8 cellular contexts compared by ENCODE assay signal in the genomic region with DNA sequence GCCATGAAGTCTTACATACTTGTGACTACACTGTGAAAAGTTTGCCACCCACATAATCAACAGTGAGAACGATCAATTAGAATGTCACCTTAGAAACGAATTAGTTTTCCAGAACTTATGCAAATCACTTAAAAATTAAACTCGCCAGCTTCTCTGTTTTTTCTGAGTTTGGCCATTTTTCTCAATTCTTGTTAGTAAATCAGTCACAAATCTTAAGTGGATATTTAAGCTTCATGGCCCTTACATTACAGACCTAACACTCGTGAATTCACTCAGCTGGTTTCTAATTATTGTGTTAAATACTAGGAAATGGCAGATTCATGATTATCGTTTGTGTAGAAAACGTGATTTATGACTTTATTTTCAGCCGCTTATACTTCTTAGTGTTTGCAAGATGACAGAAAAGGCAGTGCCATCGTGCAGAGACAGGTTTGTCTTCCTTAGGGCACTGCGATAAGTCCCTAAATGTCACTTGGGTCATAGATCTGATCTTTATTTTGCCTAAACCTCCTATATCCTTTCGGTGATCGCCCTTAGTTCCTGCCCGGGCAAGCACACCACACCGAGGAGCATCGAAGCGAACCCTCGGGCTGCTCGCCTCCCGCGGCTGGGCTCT. TPM values are rescaled to one million over a fixed set of nuclear protein-coding genes. Genes with fewer than 3 reads are reported as not detected.
DNase-seq lines count a peak whose midpoint lies in the region; ATAC-seq and TF ChIP-seq lines count a peak whose summit lies in the region.

No MANE protein-coding gene starts in this region.

- H3K23ac ChIP-seq in mesenchymal stem cell (ENCODE audit: low read length in 2 of 2), result no peak overlapping the region

- no peak for TF ChIP-seq POLR2A in GM18505 (IDR thresholded peaks at IDR 0.05; ENCODE audit: borderline replicate concordance, extremely low read depth, insufficient read depth, insufficient read length)

- peaks cover 5% of the 10 kb centered on the region for H3K9me3 ChIP-seq in mammary epithelial cell (replicated peaks; ENCODE audit: insufficient read depth, low read length)
- H3K9me3 ChIP-seq in mesenchymal stem cell (ENCODE audit: control insufficient read depth, low read length), result no peaks in the 10 kb centered on the region

- H3K36me3 ChIP-seq in mammary epithelial cell (ENCODE audit: insufficient read depth, low read length), result no peaks in the 10 kb centered on the region
- no peaks in the 10 kb centered on the region for H3K36me3 ChIP-seq in mesenchymal stem cell (ENCODE audit: control insufficient read depth in 1 of 2, insufficient read depth in 2 of 2, low read depth in 1 of 2, low read length in 2 of 2)

- in situ Hi-C loops in mammary epithelial cell (cut with MboI; ENCODE audit: low sequenced_read_pairs in 2 of 2) (no loop called here), GM13977 (cut with MboI; ENCODE audit: low pct_unique_long_range_greater_than_20kb, low sequenced_read_pairs, unreplicated experiment) (no loop called here)

- H3K27ac ChIP-seq in mammary epithelial cell (ENCODE audit: insufficient read depth, low read depth, low read length) (no peak overlapping the region), mesenchymal stem cell (ENCODE audit: low read length, poor library complexity, severe bottlenecking) (peak overlapping the region; percentile 43)

- CTCF ChIA-PET in mammary epithelial cell (lab: Charles Lee; ENCODE audit: low non-redundant PET), result no interaction called here

- TF ChIP-seq CTCF in mammary epithelial cell (conservative IDR thresholded peaks at IDR 0.05 in 1 of 2, IDR thresholded peaks at IDR 0.05 in 1 of 2; ENCODE audit: extremely low read depth in 1 of 2, insufficient read depth in 1 of 2, low read depth in 1 of 2, low read length in 2 of 2) (no peak), GM13977 (IDR thresholded peaks at IDR 0.05; ENCODE audit: extremely low read depth, insufficient read depth, missing control alignments) (no peak)

- WGBS in mammary epithelial cell (ENCODE audit: low coverage, missing lambda C conversion rate), result 42% methylated on average over 18 of the region's 19 CpGs
- WGBS in mesenchymal stem cell, result 13% methylated on average over 18 of the region's 19 CpGs

- dilution Hi-C loops in mammary epithelial cell (cut with HindIII; ENCODE audit: low sequenced_read_pairs), result no loop called here

- H3K4me3 ChIP-seq in mammary epithelial cell (replicated peaks in 1 of 3; ENCODE audit: insufficient read depth in 1 of 3, low read depth in 2 of 3, low read length in 3 of 3) (peak overlapping the region in 2 of 3 experiments; percentile 45 to 53), mesenchymal stem cell (ENCODE audit: insufficient read depth in 1 of 2, low read depth in 1 of 2, low read length in 2 of 2) (peak overlapping the region; percentile 83 to 94)

- peaks cover 2% of the 10 kb centered on the region for H3K79me1 ChIP-seq in mesenchymal stem cell (replicated peaks; ENCODE audit: low read length, poor library complexity, severe bottlenecking)

- no peak overlapping the region for H3K4ac ChIP-seq in mesenchymal stem cell (ENCODE audit: low read depth in 1 of 2, low read length in 2 of 2)

- peak; percentile 51 for ATAC-seq in GM18505 (IDR thresholded peaks at IDR 0.05; ENCODE audit: unreplicated experiment)
- peak; percentile 37 for ATAC-seq in HG02981 (IDR thresholded peaks at IDR 0.05; ENCODE audit: unreplicated experiment)
- no peak for ATAC-seq in HG03521 (IDR thresholded peaks at IDR 0.05; ENCODE audit: unreplicated experiment)

- H3K27me3 ChIP-seq in mammary epithelial cell (ENCODE audit: insufficient read depth, low read length) (peaks cover 14% of the 10 kb centered on the region), mesenchymal stem cell (ENCODE audit: control insufficient read depth in 1 of 2, insufficient read depth in 1 of 2, low read length in 2 of 2) (no peaks in the 10 kb centered on the region)

- H2BK12ac ChIP-seq in mesenchymal stem cell (ENCODE audit: low read length in 2 of 2), result no peak overlapping the region

- H2AFZ ChIP-seq in mammary epithelial cell (ENCODE audit: low read depth, low read length) (peak overlapping the region; percentile 84), mesenchymal stem cell (ENCODE audit: low read depth, low read length) (peak overlapping the region; percentile 62)

- H4K8ac ChIP-seq in mesenchymal stem cell (ENCODE audit: low read length), result peak overlapping the region; percentile 31

- DNase-seq in mammary epithelial cell (no peak), mesenchymal stem cell (peak; percentile 36), NCI-H510A (lab: John Stamatoyannopoulos, UW) (no peak), iPS-NIHi7 (ENCODE audit: extremely low spot score) (no peak), GM13977 (ENCODE audit: low spot score) (no peak)

- no peak overlapping the region for H2BK15ac ChIP-seq in mesenchymal stem cell (ENCODE audit: low read depth, poor library complexity, severe bottlenecking)

- H3K4me1 ChIP-seq in mammary epithelial cell (ENCODE audit: insufficient read depth, low read length) (peaks cover 6% of the 10 kb centered on the region), mesenchymal stem cell (ENCODE audit: control insufficient read depth, insufficient read depth, low read depth, low read length) (peaks cover 1% of the 10 kb centered on the region)

- peak overlapping the region in 1 of 2 experiments; percentile 11 for H3K18ac ChIP-seq in mesenchymal stem cell (ENCODE audit: low read depth in 1 of 2, low read length in 2 of 2)

- no peak overlapping the region for H3K9ac ChIP-seq in mammary epithelial cell (ENCODE audit: insufficient read depth, low read length)
- peak overlapping the region; percentile 97 for H3K9ac ChIP-seq in mesenchymal stem cell (ENCODE audit: low read length)

- H2BK120ac ChIP-seq in mesenchymal stem cell (ENCODE audit: low read depth, low read length), result no peak overlapping the region

- H3K79me2 ChIP-seq in mammary epithelial cell (ENCODE audit: insufficient read depth, low read length), result no peaks in the 10 kb centered on the region

- intact Hi-C loops in mammary epithelial cell (cut with micrococcal nuclease), result no loop called here

- no peak overlapping the region for H4K91ac ChIP-seq in mesenchymal stem cell (ENCODE audit: low read length)

- peak overlapping the region; percentile 90 for H3K4me2 ChIP-seq in mammary epithelial cell (ENCODE audit: insufficient read depth, low read depth, low read length)
- H3K4me2 ChIP-seq in mesenchymal stem cell (ENCODE audit: low read length, poor library complexity, severe bottlenecking), result peak overlapping the region; percentile 85

- no peak overlapping the region for H2AK5ac ChIP-seq in mesenchymal stem cell (ENCODE audit: low read length, severe bottlenecking)

- no peaks in the 10 kb centered on the region for H4K20me1 ChIP-seq in mammary epithelial cell (ENCODE audit: insufficient read depth, low read length)

- no peak overlapping the region for H2BK5ac ChIP-seq in mesenchymal stem cell (ENCODE audit: low read depth, low read length, poor library complexity, severe bottlenecking)

- H3K14ac ChIP-seq in mesenchymal stem cell (ENCODE audit: low read length in 2 of 2), result no peak overlapping the region

- BruUV-seq in mammary epithelial cell (replicated peaks; lab: Mats Ljungman, UMichigan), result no TSS peak

RNA-seq across cellular contexts. Expression of a gene that starts 0.6 kb away (rescaled TPM):
- 1 to 10 TPM in 1 of 2 donors, under 1 TPM in 1; 0.19 to 2.5 TPM for total RNA-seq in mammary epithelial cell
- 0.60 TPM for polyA plus RNA-seq in mammary epithelial cell
- polyA minus RNA-seq in mammary epithelial cell, result 10.4 TPM
- 8.8 TPM for polyA plus RNA-seq in mesenchymal stem cell (2013, experiment 1 of 2)
- 8.9 TPM for polyA plus RNA-seq in mesenchymal stem cell (2013, experiment 2 of 2)
